10 cellular contexts compared by ENCODE assay signal in the genomic region with DNA sequence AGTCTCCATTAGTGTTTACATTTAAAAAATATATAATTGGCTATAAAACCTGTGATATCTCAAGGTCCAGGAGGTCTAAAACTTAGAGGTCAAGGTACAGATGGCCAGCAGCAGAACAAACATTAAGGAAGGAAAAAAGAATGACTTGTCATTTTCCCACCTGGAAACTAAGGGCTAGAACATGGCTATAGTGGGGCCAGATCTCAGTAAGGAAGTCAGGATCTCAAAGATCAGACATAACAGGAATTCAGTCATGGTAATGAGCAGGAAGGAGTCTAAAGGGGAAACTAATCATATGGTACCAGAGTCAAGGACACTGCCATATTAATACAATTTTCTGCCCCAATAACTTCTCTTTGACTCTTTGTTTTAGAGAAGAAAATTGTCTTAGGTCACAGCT.
"Had no signal": no experiment of that assay in that cellular context is flagged by ENCODE, and none has a peak within 500 bp of the region (broad histone marks: within the 10 kb centered on the region; RNA-seq: fewer than 3 reads in every experiment).

No MANE protein-coding gene starts in this region.

- ATAC-seq: HCT116, HepG2 had no signal

- H3K27ac Mint-ChIP-seq: HFFc6, IgD-negative memory B cell had no signal

- H3K9ac ChIP-seq: GM23248 had no signal

- H3K36me3 Mint-ChIP-seq: IgD-negative memory B cell had no signal

- H2AFZ ChIP-seq: GM23248 had no signal

- H3K9me3 ChIP-seq: HAP-1 had no signal

- H3K4me3 Mint-ChIP-seq: HFFc6, IgD-negative memory B cell had no signal

- DNase-seq: GM23248, GOT3, H7, HFFc6, KBM-7 had no signal

- H3K27ac ChIP-seq: GM23248, HL-60 had no signal

- H3K4me3 ChIP-seq: GM23248, HAP-1 had no signal

- H3K27me3 Mint-ChIP-seq: IgD-negative memory B cell had no signal

- H3K36me3 ChIP-seq: HAP-1 had no signal
